In the genomic region with DNA sequence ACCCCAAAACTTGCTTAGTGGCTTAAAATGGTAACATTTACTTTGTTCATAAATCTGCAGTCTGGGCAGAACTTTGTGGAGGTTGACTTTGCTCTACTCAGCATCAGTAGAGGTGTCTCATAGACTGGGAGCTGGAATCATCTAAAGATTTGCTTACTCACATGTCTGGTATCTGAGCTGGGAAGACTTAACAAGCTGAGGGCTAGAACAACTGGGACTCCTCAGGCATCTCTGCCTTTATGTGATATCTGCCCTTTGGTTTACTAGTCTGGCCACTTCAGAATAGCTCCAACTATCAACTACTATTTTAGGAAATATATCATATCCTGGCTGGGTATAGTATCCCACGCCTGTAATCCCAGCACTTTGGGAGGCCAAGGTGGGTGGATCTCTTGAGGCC, we compare ENCODE assay signal across 18 cellular contexts.
"Had no signal": no experiment of that assay in that cellular context is flagged by ENCODE, and none has a peak within 500 bp of the region (broad histone marks: within the 10 kb centered on the region; RNA-seq: fewer than 3 reads in every experiment).

No MANE protein-coding gene starts in this region.

- H3K27me3 ChIP-seq: hepatocyte, neutrophil, thyroid gland had no signal

- H3K27me3 Mint-ChIP-seq: activated CD4-positive, alpha-beta memory T cell treated with anti-CD3 and anti-CD28 coated beads for 36 hours; activated naive CD8-positive, alpha-beta T cell treated with anti-CD3 and anti-CD28 coated beads for 36 hours; naive thymus-derived CD8-positive, alpha-beta T cell had no signal

- H3K4me3 ChIP-seq: coronary artery, hepatocyte, lower lobe of right lung, skin epidermis, thyroid gland had no signal

- H3K4me3 Mint-ChIP-seq: activated CD4-positive, alpha-beta memory T cell treated with anti-CD3 and anti-CD28 coated beads for 36 hours; activated naive CD8-positive, alpha-beta T cell treated with anti-CD3 and anti-CD28 coated beads for 36 hours; naive thymus-derived CD8-positive, alpha-beta T cell; stimulated activated effector memory CD8-positive, alpha-beta T cell treated with anti-CD3 and anti-CD28 coated beads, Interleukin-12 subunit alpha, Interleukin-12 subunit beta, amount 100 ng/mL, for 72 hours had no signal

- H3K4me1 ChIP-seq: thyroid gland had no signal

- H3K9me3 ChIP-seq: lower lobe of right lung, neutrophil, thyroid gland had no signal

- H3K4me1 Mint-ChIP-seq: stimulated activated effector memory CD8-positive, alpha-beta T cell treated with anti-CD3 and anti-CD28 coated beads, Interleukin-12 subunit alpha, Interleukin-12 subunit beta, amount 100 ng/mL, for 72 hours had no signal

- H3K36me3 Mint-ChIP-seq: activated CD4-positive, alpha-beta memory T cell treated with anti-CD3 and anti-CD28 coated beads for 36 hours; activated naive CD8-positive, alpha-beta T cell treated with anti-CD3 and anti-CD28 coated beads for 36 hours; stimulated activated effector memory CD8-positive, alpha-beta T cell treated with anti-CD3 and anti-CD28 coated beads, Interleukin-12 subunit alpha, Interleukin-12 subunit beta, amount 100 ng/mL, for 72 hours had no signal

- H3K27ac ChIP-seq: coronary artery, hepatocyte, lower lobe of right lung, neutrophil, skin epidermis, thyroid gland had no signal

- H3K27ac Mint-ChIP-seq: activated CD4-positive, alpha-beta memory T cell treated with anti-CD3 and anti-CD28 coated beads for 36 hours; activated naive CD8-positive, alpha-beta T cell treated with anti-CD3 and anti-CD28 coated beads for 36 hours; naive thymus-derived CD8-positive, alpha-beta T cell; stimulated activated effector memory CD8-positive, alpha-beta T cell treated with anti-CD3 and anti-CD28 coated beads, Interleukin-12 subunit alpha, Interleukin-12 subunit beta, amount 100 ng/mL, for 72 hours had no signal

- DNase-seq: activated CD4-positive, alpha-beta memory T cell treated with anti-CD3 and anti-CD28 coated beads for 36 hours; activated CD4-positive, alpha-beta T cell treated with anti-CD3 and anti-CD28 coated beads for 1 hour; activated gamma-delta T cell treated with Interleukin-2 at 50 U/mL for 16 hours; activated naive CD8-positive, alpha-beta T cell treated with anti-CD3 and anti-CD28 coated beads for 36 hours; activated T-cell treated with anti-CD3 and anti-CD28 coated beads, Interleukin-2, amount 50 U/mL, for 48 hours; anterior cingulate cortex; caudate nucleus; effector CD4-positive, alpha-beta T cell; left cardiac atrium; lower lobe of right lung; naive thymus-derived CD8-positive, alpha-beta T cell; posterior cingulate gyrus; thyroid gland had no signal

- H3K36me3 ChIP-seq: lower lobe of right lung, neutrophil, thyroid gland had no signal
